In genomic region chr17:2945299-2945698, GRCh38 we compare ENCODE assay signal across 20 cellular contexts.
"Had no signal": no experiment of that assay in that cellular context is flagged by ENCODE, and none has a peak within 500 bp of the region (broad histone marks: within the 10 kb centered on the region; RNA-seq: fewer than 3 reads in every experiment).

No MANE protein-coding gene starts in this region.

- H3K4me1 ChIP-seq: gastrocnemius medialis, psoas muscle, upper lobe of right lung had no signal

- H3K9me3 ChIP-seq: gastrocnemius medialis, heart right ventricle, psoas muscle, spleen, testis, tibial nerve, upper lobe of right lung, vagina had no signal

- H3K36me3 Mint-ChIP-seq: stimulated activated naive B cell treated with anti-CD40 and anti-IgM and Interleukin-4, amounts not matched to agents 10 μg/mL and 1 μg/mL and 100 μg/mL, for 72 hours had no signal

- H3K9me3 Mint-ChIP-seq: nephron; stimulated activated naive B cell treated with anti-CD40 and anti-IgM and Interleukin-4, amounts not matched to agents 10 μg/mL and 1 μg/mL and 100 μg/mL, for 72 hours; stimulated activated naive CD8-positive, alpha-beta T cell treated with anti-CD3 and anti-CD28 coated beads, Interleukin-15, amount 100 ng/mL, for 72 hours had no signal

- H3K27me3 ChIP-seq: gastrocnemius medialis, heart right ventricle, testis, tibial nerve, vagina had no signal

- H3K36me3 ChIP-seq: gastrocnemius medialis, heart right ventricle, spleen, tibial nerve, upper lobe of right lung, vagina had no signal

- H3K27ac Mint-ChIP-seq: nephron; stimulated activated naive B cell treated with anti-CD40 and anti-IgM and Interleukin-4, amounts not matched to agents 10 μg/mL and 1 μg/mL and 100 μg/mL, for 72 hours; stimulated activated naive CD8-positive, alpha-beta T cell treated with anti-CD3 and anti-CD28 coated beads, Interleukin-15, amount 100 ng/mL, for 72 hours had no signal

- H3K4me3 Mint-ChIP-seq: nephron; stimulated activated naive B cell treated with anti-CD40 and anti-IgM and Interleukin-4, amounts not matched to agents 10 μg/mL and 1 μg/mL and 100 μg/mL, for 72 hours; stimulated activated naive CD8-positive, alpha-beta T cell treated with anti-CD3 and anti-CD28 coated beads, Interleukin-15, amount 100 ng/mL, for 72 hours had no signal

- H3K4me3 ChIP-seq: gastrocnemius medialis, heart right ventricle, psoas muscle, spleen, testis, tibial nerve, upper lobe of right lung, vagina had no signal

- ATAC-seq: esophagus mucosa; gastrocnemius medialis; left lobe of liver; psoas muscle; sciatic nerve; stimulated activated naive B cell treated with anti-CD40 and anti-IgM and Interleukin-4, amounts not matched to agents 10 μg/mL and 1 μg/mL and 100 μg/mL, for 72 hours; stimulated activated naive CD8-positive, alpha-beta T cell treated with anti-CD3 and anti-CD28 coated beads, Interleukin-15, amount 100 ng/mL, for 72 hours; upper lobe of right lung had no signal

- H3K4me1 Mint-ChIP-seq: nephron had no signal

- DNase-seq: effector memory CD4-positive, alpha-beta T cell; gastrocnemius medialis; heart right ventricle; hypothalamus; mammary epithelial cell; psoas muscle; retina; spleen; stimulated activated CD4-positive, alpha-beta T cell treated with anti-CD3 and anti-CD28 coated beads, Interleukin-2, amount 100 ng/mL, for 24 hours; stimulated activated CD4-positive, alpha-beta T cell treated with anti-CD3 and anti-CD28 coated beads, Interleukin-4, amount 100 ng/mL, for 4 hours; stimulated activated naive B cell treated with anti-CD40 and anti-IgM and Interleukin-4, amounts not matched to agents 10 μg/mL and 1 μg/mL and 100 μg/mL, for 72 hours; stimulated activated naive CD8-positive, alpha-beta T cell treated with anti-CD3 and anti-CD28 coated beads, Interleukin-15, amount 100 ng/mL, for 72 hours; testis; upper lobe of right lung had no signal

- H3K27ac ChIP-seq: gastrocnemius medialis, psoas muscle, spleen, testis, tibial nerve, upper lobe of right lung, vagina had no signal
